Comparison of ENCODE assay signal across 36 cellular contexts in the genomic region with DNA sequence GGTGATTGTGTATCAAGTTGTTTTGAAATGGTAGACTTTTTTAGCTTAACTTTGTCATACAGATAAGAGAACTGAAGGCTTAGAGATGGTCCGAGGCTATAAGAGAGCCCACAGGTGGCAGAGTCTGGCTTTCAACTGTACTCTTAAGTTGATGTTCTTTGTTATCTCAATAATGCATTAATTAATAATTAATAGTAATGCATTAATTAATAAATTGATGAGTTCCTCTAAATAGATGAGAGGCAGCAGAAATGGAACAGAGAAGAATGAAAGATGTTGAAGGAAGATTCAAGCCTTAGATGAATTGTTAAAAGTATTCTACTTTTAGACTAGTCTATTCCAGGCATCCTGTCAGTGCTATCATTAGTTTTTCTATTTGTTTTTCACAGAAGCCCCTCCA. TPM values are rescaled to one million over a fixed set of nuclear protein-coding genes. Genes with fewer than 3 reads are reported as not detected.
DNase-seq lines count a peak whose midpoint lies in the region; ATAC-seq, FAIRE-seq and TF ChIP-seq lines count a peak whose summit lies in the region.
"Had no signal": no experiment of that assay in that cellular context is flagged by ENCODE, and none has a peak within 500 bp of the region (broad histone marks: within the 10 kb centered on the region; RNA-seq: fewer than 3 reads in every experiment).

No MANE protein-coding gene starts in this region.

- H3K4me3 Mint-ChIP-seq in activated CD8-positive, alpha-beta T cell treated with anti-CD3 and anti-CD28 coated beads for 36 hours = no peak overlapping the region
- H3K4me3 Mint-ChIP-seq in activated CD8-positive, alpha-beta T cell treated with anti-CD3 and anti-CD28 coated beads, Interleukin-2, amount 10 ng/mL, durations not matched to agents 7 days and 5 days = no peak overlapping the region
- H3K4me3 Mint-ChIP-seq in CD8-positive, alpha-beta T cell = no peak overlapping the region
- H3K4me3 Mint-ChIP-seq in T-helper 17 cell = no peak overlapping the region
- H3K4me3 Mint-ChIP-seq: B cell; CD14-positive monocyte; CD4-positive, alpha-beta memory T cell; CD4-positive, alpha-beta T cell; CD4-positive, CD25-positive, alpha-beta regulatory T cell; CD8-positive, alpha-beta memory T cell had no signal

- H3K4me1 Mint-ChIP-seq in activated CD8-positive, alpha-beta T cell treated with anti-CD3 and anti-CD28 coated beads for 36 hours (ENCODE audit: low read depth) = peaks cover 3% of the 10 kb centered on the region
- H3K4me1 Mint-ChIP-seq in activated CD8-positive, alpha-beta T cell treated with anti-CD3 and anti-CD28 coated beads, Interleukin-2, amount 10 ng/mL, durations not matched to agents 7 days and 5 days (ENCODE audit: low read depth) = no peaks in the 10 kb centered on the region
- H3K4me1 Mint-ChIP-seq in CD8-positive, alpha-beta T cell (ENCODE audit: low read depth) = no peaks in the 10 kb centered on the region
- peaks cover 10% of the 10 kb centered on the region for H3K4me1 Mint-ChIP-seq in T-helper 17 cell
- H3K4me1 Mint-ChIP-seq: B cell, CD14-positive monocyte had no signal

- H3K4me1 ChIP-seq in CD8-positive, alpha-beta T cell (ENCODE audit: insufficient read depth, low read length) = no peaks in the 10 kb centered on the region
- H3K4me1 ChIP-seq in K562 (replicated peaks in 1 of 2; ENCODE audit: control insufficient read depth in 2 of 2, insufficient read depth in 2 of 2, low read length in 2 of 2) = no peaks in the 10 kb centered on the region; a peak in 1 of 5 replicates
- H3K4me1 ChIP-seq: A549; BLaER1; BLaER1 treated with 17β-estradiol and CSF1 and Interleukin-3, amounts not matched to agents 10 nM and 100 nM; Caco-2 had no signal

- peaks cover 3% of the 10 kb centered on the region for H3K9me1 ChIP-seq in K562 (ENCODE audit: control insufficient read depth, insufficient read depth, low read length)

- ATAC-seq in activated CD8-positive, alpha-beta T cell treated with anti-CD3 and anti-CD28 coated beads for 36 hours = no peak
- no peak for ATAC-seq in activated CD8-positive, alpha-beta T cell treated with anti-CD3 and anti-CD28 coated beads, Interleukin-2, amount 10 ng/mL, durations not matched to agents 7 days and 5 days
- ATAC-seq in CD8-positive, alpha-beta T cell = no peak
- ATAC-seq in T-helper 17 cell (no peak), K562 (no peak)
- ATAC-seq: A549 had no signal

- H3K9me3 Mint-ChIP-seq in activated CD8-positive, alpha-beta T cell treated with anti-CD3 and anti-CD28 coated beads for 36 hours = no peaks in the 10 kb centered on the region
- H3K9me3 Mint-ChIP-seq in activated CD8-positive, alpha-beta T cell treated with anti-CD3 and anti-CD28 coated beads, Interleukin-2, amount 10 ng/mL, durations not matched to agents 7 days and 5 days (ENCODE audit: insufficient read depth) = no peaks in the 10 kb centered on the region
- H3K9me3 Mint-ChIP-seq in CD8-positive, alpha-beta T cell = no peaks in the 10 kb centered on the region
- H3K9me3 Mint-ChIP-seq: CD14-positive monocyte; CD4-positive, alpha-beta memory T cell; CD4-positive, alpha-beta T cell; CD4-positive, CD25-positive, alpha-beta regulatory T cell; CD8-positive, alpha-beta memory T cell had no signal

- WGBS in K562 (ENCODE audit: insufficient coverage, low coverage, missing lambda C conversion rate) = 43% methylated on average over 1 of the region's 1 CpG

- no TSS peak for BruUV-seq in K562 (replicated peaks; lab: Mats Ljungman, UMichigan)

- no peak overlapping the region for H3K4me2 ChIP-seq in K562 (ENCODE audit: insufficient read depth, low read length)
- H3K4me2 ChIP-seq: A549; BLaER1; BLaER1 treated with 17β-estradiol and CSF1 and Interleukin-3, amounts not matched to agents 10 nM and 100 nM had no signal

- H3K36me3 Mint-ChIP-seq in activated CD8-positive, alpha-beta T cell treated with anti-CD3 and anti-CD28 coated beads for 36 hours (ENCODE audit: low read depth) = peaks cover 25% of the 10 kb centered on the region
- H3K36me3 Mint-ChIP-seq in activated CD8-positive, alpha-beta T cell treated with anti-CD3 and anti-CD28 coated beads, Interleukin-2, amount 10 ng/mL, durations not matched to agents 7 days and 5 days (ENCODE audit: low read depth) = peaks cover 20% of the 10 kb centered on the region
- H3K36me3 Mint-ChIP-seq in CD8-positive, alpha-beta T cell = peaks cover 56% of the 10 kb centered on the region
- H3K36me3 Mint-ChIP-seq in T-helper 17 cell (ENCODE audit: low read depth) = peaks cover 9% of the 10 kb centered on the region

- no peak overlapping the region for H3K27ac ChIP-seq in CD8-positive, alpha-beta T cell (ENCODE audit: low read depth, low read length)
- H3K27ac ChIP-seq in K562 (ENCODE audit: extremely low read depth, low read depth, low read length) = no peak overlapping the region
- no peak overlapping the region for H3K27ac ChIP-seq in caudate nucleus (ENCODE audit: low read depth, low read length)
- H3K27ac ChIP-seq: 22Rv1; A549; BLaER1; BLaER1 treated with 17β-estradiol and CSF1 and Interleukin-3, amounts not matched to agents 10 nM and 100 nM; C4-2B had no signal

- H3K79me2 ChIP-seq in K562 (ENCODE audit: control insufficient read depth, insufficient read depth, low read length) = no peaks in the 10 kb centered on the region

- no peak for TF ChIP-seq EP300 in K562 (IDR thresholded peaks at IDR 0.05; ENCODE audit: low read length)

- H3K36me3 ChIP-seq in CD8-positive, alpha-beta T cell (ENCODE audit: insufficient read depth, low read length) = peaks cover 9% of the 10 kb centered on the region
- peaks cover 38% of the 10 kb centered on the region for H3K36me3 ChIP-seq in K562 (ENCODE audit: control insufficient read depth, insufficient read depth, low read length)

- DNase-seq in activated CD8-positive, alpha-beta T cell treated with anti-CD3 and anti-CD28 coated beads for 36 hours = no peak
- DNase-seq in activated CD8-positive, alpha-beta T cell treated with anti-CD3 and anti-CD28 coated beads, Interleukin-2, amount 10 ng/mL, durations not matched to agents 7 days and 5 days = no peak
- no peak for DNase-seq in CD8-positive, alpha-beta T cell
- DNase-seq in T-helper 17 cell = no peak
- DNase-seq in K562 (ENCODE audit: extremely low read depth in 1 of 4, low spot score in 3 of 4) = no peak
- no peak for DNase-seq in caudate nucleus (lab: John Stamatoyannopoulos, UW)
- no peak for DNase-seq in NCI-H187 (lab: John Stamatoyannopoulos, UW)
- DNase-seq in DMS53 treated with DMSO at 0.1 percent for 48 hours (lab: John Stamatoyannopoulos, UW; ENCODE audit: unreplicated experiment) = no peak
- DNase-seq: 8988T; ACHN; AML-193; BE2C; C1 segment of cervical spinal cord; Caco-2; Calu3; CD4-positive, alpha-beta memory T cell; CD4-positive, alpha-beta T cell; CD4-positive, CD25-positive, alpha-beta regulatory T cell; CD8-positive, alpha-beta memory T cell; COR-L47; DMS 273 treated with DMSO at 0.1 percent for 48 hours; DMS153; DMS53; DMS79; DMS79 treated with DMSO at 0.1 percent for 48 hours; DND-41; EL had no signal

- H3K27me3 Mint-ChIP-seq in activated CD8-positive, alpha-beta T cell treated with anti-CD3 and anti-CD28 coated beads for 36 hours = no peaks in the 10 kb centered on the region
- H3K27me3 Mint-ChIP-seq in activated CD8-positive, alpha-beta T cell treated with anti-CD3 and anti-CD28 coated beads, Interleukin-2, amount 10 ng/mL, durations not matched to agents 7 days and 5 days (ENCODE audit: low read depth) = no peaks in the 10 kb centered on the region
- no peaks in the 10 kb centered on the region for H3K27me3 Mint-ChIP-seq in CD8-positive, alpha-beta T cell (ENCODE audit: low read depth)
- no peaks in the 10 kb centered on the region for H3K27me3 Mint-ChIP-seq in T-helper 17 cell
- H3K27me3 Mint-ChIP-seq: B cell; CD4-positive, alpha-beta memory T cell; CD4-positive, alpha-beta T cell; CD4-positive, CD25-positive, alpha-beta regulatory T cell; CD8-positive, alpha-beta memory T cell had no signal

- peak overlapping the region; percentile 38 for H3K27ac Mint-ChIP-seq in activated CD8-positive, alpha-beta T cell treated with anti-CD3 and anti-CD28 coated beads for 36 hours
- H3K27ac Mint-ChIP-seq in activated CD8-positive, alpha-beta T cell treated with anti-CD3 and anti-CD28 coated beads, Interleukin-2, amount 10 ng/mL, durations not matched to agents 7 days and 5 days = no peak overlapping the region
- H3K27ac Mint-ChIP-seq in CD8-positive, alpha-beta T cell = peak overlapping the region; percentile 37
- peak overlapping the region; percentile 51 for H3K27ac Mint-ChIP-seq in T-helper 17 cell
- H3K27ac Mint-ChIP-seq: B cell; CD14-positive monocyte; CD4-positive, alpha-beta T cell had no signal

- no peaks in the 10 kb centered on the region for H4K20me1 ChIP-seq in K562 (replicated peaks; ENCODE audit: control insufficient read depth, insufficient read depth, low read length)
- H4K20me1 ChIP-seq: BLaER1; BLaER1 treated with 17β-estradiol and CSF1 and Interleukin-3, amounts not matched to agents 10 nM and 100 nM had no signal

- TF ChIP-seq RAD21 in K562 (CRISPR knock-in tag; conservative IDR thresholded peaks at IDR 0.05 in 1 of 2, IDR thresholded peaks at IDR 0.05 in 1 of 2) = no peak

- TF ChIP-seq CTCF in activated CD8-positive, alpha-beta T cell treated with anti-CD3 and anti-CD28 coated beads for 36 hours (IDR thresholded peaks at IDR 0.05) = no peak
- no peak for TF ChIP-seq CTCF in CD8-positive, alpha-beta T cell (IDR thresholded peaks at IDR 0.05)
- TF ChIP-seq CTCF in K562 (IDR thresholded peaks at IDR 0.05 in 2 of 3, conservative IDR thresholded peaks at IDR 0.05 in 1 of 3; ENCODE audit: insufficient read depth in 2 of 3, low read depth in 1 of 3, low read length in 3 of 3) = no peak

- in situ Hi-C loops in K562 (cut with MboI) = no loop called here

- TF ChIP-seq POLR2A in K562 (conservative IDR thresholded peaks at IDR 0.05) = no peak

- CTCF ChIA-PET in activated CD8-positive, alpha-beta T cell treated with anti-CD3 and anti-CD28 coated beads for 36 hours (lab: Charles Lee) = interaction anchor here (1.4 kb wide), 1 partner anchor 22 kb away, joined by 4 read pairs; no protein-coding TSS in a partner anchor
- CTCF ChIA-PET in activated CD8-positive, alpha-beta T cell treated with anti-CD3 and anti-CD28 coated beads, Interleukin-2, amount 10 ng/mL, durations not matched to agents 7 days and 5 days (lab: Charles Lee) = interaction anchor here (0.6 to 1.7 kb wide), 2 partner anchors 69 to 91 kb away, joined by 3 to 5 read pairs; no protein-coding TSS in a partner anchor
- CTCF ChIA-PET in CD8-positive, alpha-beta T cell (lab: Charles Lee) = no interaction called here
- CTCF ChIA-PET in K562 (lab: Yijun Ruan, JAX; ENCODE audit: low intra/inter-chr PET ratio) = no interaction called here

- H3K9ac ChIP-seq in K562 (ENCODE audit: insufficient read depth in 1 of 2, low read depth in 2 of 2, low read length in 2 of 2) = no peak overlapping the region
- H3K9ac ChIP-seq: BLaER1; BLaER1 treated with 17β-estradiol and CSF1 and Interleukin-3, amounts not matched to agents 10 nM and 100 nM had no signal

- intact Hi-C loops in activated CD8-positive, alpha-beta T cell treated with anti-CD3 and anti-CD28 coated beads for 36 hours (cut with micrococcal nuclease) = no loop called here
- intact Hi-C loops in CD8-positive, alpha-beta T cell (cut with DNase I, micrococcal nuclease) = loop anchor here in 1 of 2 experiments (2.0 kb wide), 1 partner anchor 22 kb away; a partner anchor contains a TSS
- intact Hi-C loops in K562 (cut with micrococcal nuclease) = no loop called here

- POLR2A ChIA-PET in activated CD8-positive, alpha-beta T cell treated with anti-CD3 and anti-CD28 coated beads for 36 hours (lab: Charles Lee) = no interaction called here
- POLR2A ChIA-PET in activated CD8-positive, alpha-beta T cell treated with anti-CD3 and anti-CD28 coated beads, Interleukin-2, amount 10 ng/mL, durations not matched to agents 7 days and 5 days (lab: Charles Lee) = no interaction called here
- POLR2A ChIA-PET in CD8-positive, alpha-beta T cell (lab: Charles Lee) = no interaction called here
- POLR2A ChIA-PET in K562 (lab: Yijun Ruan, JAX) = no interaction called here

- no peaks in the 10 kb centered on the region for H3K9me3 ChIP-seq in CD8-positive, alpha-beta T cell (ENCODE audit: low read length)
- H3K9me3 ChIP-seq in T-helper 17 cell (ENCODE audit: control insufficient read depth, low read length, poor library complexity, severe bottlenecking) = no peaks in the 10 kb centered on the region
- H3K9me3 ChIP-seq in K562 (replicated peaks; ENCODE audit: control insufficient read depth, insufficient read depth, low read depth, low read length) = no peaks in the 10 kb centered on the region
- H3K9me3 ChIP-seq: A549; BE2C; BLaER1; BLaER1 treated with 17β-estradiol and CSF1 and Interleukin-3, amounts not matched to agents 10 nM and 100 nM; Caco-2 had no signal

- no peak overlapping the region for H2AFZ ChIP-seq in K562 (ENCODE audit: low read depth, low read length)

- H3K4me3 ChIP-seq in CD8-positive, alpha-beta T cell (ENCODE audit: low read depth, low read length) = no peak overlapping the region
- no peak overlapping the region for H3K4me3 ChIP-seq in K562
- H3K4me3 ChIP-seq: A549; BLaER1; BLaER1 treated with 17β-estradiol and CSF1 and Interleukin-3, amounts not matched to agents 10 nM and 100 nM had no signal

- FAIRE-seq in K562 (lab: Jason Lieb, UNC) = no peak
- FAIRE-seq: A204.1, A549, D721Med had no signal

- no peaks in the 10 kb centered on the region for H3K27me3 ChIP-seq in CD8-positive, alpha-beta T cell (ENCODE audit: insufficient read depth, low read length)
- H3K27me3 ChIP-seq in K562 (ENCODE audit: control insufficient read depth in 2 of 2, insufficient read depth in 2 of 2, low read length in 2 of 2) = no peaks in the 10 kb centered on the region
- H3K27me3 ChIP-seq: BE2C; BLaER1; BLaER1 treated with 17β-estradiol and CSF1 and Interleukin-3, amounts not matched to agents 10 nM and 100 nM had no signal

RNA-seq across cellular contexts. Expression of a gene that starts 22.4 kb away (rescaled TPM):
- total RNA-seq in activated CD8-positive, alpha-beta T cell treated with anti-CD3 and anti-CD28 coated beads for 36 hours = 10 to 100 TPM; 11.9 to 12.3 TPM
- total RNA-seq in activated CD8-positive, alpha-beta T cell treated with anti-CD3 and anti-CD28 coated beads, Interleukin-2, amount 10 ng/mL, durations not matched to agents 7 days and 5 days = 10 to 100 TPM; 10.9 to 11.0 TPM
- 1 to 10 TPM; 4.9 to 6.4 TPM for total RNA-seq in CD8-positive, alpha-beta T cell
- total RNA-seq in T-helper 17 cell = 1 to 10 TPM; 6.2 to 9.7 TPM
- total RNA-seq in K562 (2011; cell fraction: chromatin; rRNA removed; ENCODE audit: low replicate concordance) = 22.8 and 27.0 TPM in 2 replicates
- total RNA-seq in K562 (2011; cell fraction: nucleolus; rRNA removed) = 32.6 and 33.2 TPM in 2 replicates
- total RNA-seq in K562 (2011; cell fraction: nucleoplasm; rRNA removed) = 35.9 and 47.6 TPM in 2 replicates
- total RNA-seq in K562 (2014; rRNA removed) = 15.9 and 17.7 TPM in 2 replicates
- 19.1 and 20.3 TPM in 2 replicates for total RNA-seq in K562 (2014; rRNA removed; fragmentation: Illumina TruSeq; extraction: Trizol)
- total RNA-seq in K562 (2015; rRNA removed; fragmentation: Illumina TruSeq; extraction: Trizol) = 19.9 and 20.8 TPM in 2 replicates
- total RNA-seq in K562 (2021) = 13.0 and 14.7 TPM in 2 replicates
- polyA plus RNA-seq in K562 (2011; rRNA removed) = 16.0 and 19.1 TPM in 2 replicates
- polyA plus RNA-seq in K562 (2011; cell fraction: cytosol; rRNA removed) = 8.9 and 9.7 TPM in 2 replicates
- 10.7 and 13.8 TPM in 2 replicates for polyA plus RNA-seq in K562 (2011; cell fraction: nucleus; rRNA removed)
- 13.4 and 17.1 TPM in 2 replicates for polyA plus RNA-seq in K562 (2012)
- 16.8 and 20.5 TPM in 2 replicates for polyA plus RNA-seq in K562 (2014; fragmentation: Illumina TruSeq; extraction: Trizol)
- polyA plus RNA-seq in K562 (2014; fragmentation: Nextera tagmentation; extraction: Ambion mirVana) = 10 to 100 TPM in 1 of 2 experiments, 1 to 10 TPM in 1; 8.5 to 16.3 TPM
- polyA plus RNA-seq in K562 (2014; rRNA removed) = 18.0 and 23.0 TPM in 2 replicates
- polyA minus RNA-seq in K562 (2011; rRNA and poly(A)+ RNA removed) = 17.1 and 21.0 TPM in 2 replicates
- polyA minus RNA-seq in K562 (2011; cell fraction: cytosol; rRNA and poly(A)+ RNA removed) = 6.8 and 10.7 TPM in 2 replicates
- 24.6 and 26.3 TPM in 2 replicates for polyA minus RNA-seq in K562 (2011; cell fraction: nucleus; rRNA and poly(A)+ RNA removed)

RNA-seq across cellular contexts. Expression of a gene that starts 53.8 kb away (rescaled TPM):
- 10 to 100 TPM; 21.2 to 21.7 TPM for total RNA-seq in activated CD8-positive, alpha-beta T cell treated with anti-CD3 and anti-CD28 coated beads for 36 hours
- total RNA-seq in activated CD8-positive, alpha-beta T cell treated with anti-CD3 and anti-CD28 coated beads, Interleukin-2, amount 10 ng/mL, durations not matched to agents 7 days and 5 days = 10 to 100 TPM; 30.2 to 32.2 TPM
- total RNA-seq in CD8-positive, alpha-beta T cell = 10 to 100 TPM; 38.8 to 42.4 TPM
- 10 to 100 TPM; 27.7 to 40.7 TPM for total RNA-seq in T-helper 17 cell
- 35.2 and 71.1 TPM in 2 replicates for total RNA-seq in K562 (2011; cell fraction: chromatin; rRNA removed; ENCODE audit: low replicate concordance)
- total RNA-seq in K562 (2011; cell fraction: nucleolus; rRNA removed) = 36.2 and 41.8 TPM in 2 replicates
- 54.8 and 73.6 TPM in 2 replicates for total RNA-seq in K562 (2011; cell fraction: nucleoplasm; rRNA removed)
- total RNA-seq in K562 (2014; rRNA removed) = 26.0 and 33.6 TPM in 2 replicates
- 81.0 and 99.3 TPM in 2 replicates for total RNA-seq in K562 (2014; rRNA removed; fragmentation: Illumina TruSeq; extraction: Trizol)
- total RNA-seq in K562 (2015; rRNA removed; fragmentation: Illumina TruSeq; extraction: Trizol) = 60.8 and 73.9 TPM in 2 replicates
- 55.8 and 59.4 TPM in 2 replicates for total RNA-seq in K562 (2021)
- polyA plus RNA-seq in K562 (2011; rRNA removed) = 67.3 and 83.7 TPM in 2 replicates
- polyA plus RNA-seq in K562 (2011; cell fraction: cytosol; rRNA removed) = 11.5 and 32.5 TPM in 2 replicates
- polyA plus RNA-seq in K562 (2011; cell fraction: nucleus; rRNA removed) = 13.2 and 28.9 TPM in 2 replicates
- 44.3 and 122 TPM in 2 replicates for polyA plus RNA-seq in K562 (2012)
- 64.0 and 85.1 TPM in 2 replicates for polyA plus RNA-seq in K562 (2014; fragmentation: Illumina TruSeq; extraction: Trizol)
- 100 to 1,000 TPM; 106 to 108 TPM for polyA plus RNA-seq in K562 (2014; fragmentation: Nextera tagmentation; extraction: Ambion mirVana)
- polyA plus RNA-seq in K562 (2014; rRNA removed) = 43.2 and 52.0 TPM in 2 replicates
- polyA minus RNA-seq in K562 (2011; rRNA and poly(A)+ RNA removed) = 93.5 and 98.2 TPM in 2 replicates
- 14.4 and 21.4 TPM in 2 replicates for polyA minus RNA-seq in K562 (2011; cell fraction: cytosol; rRNA and poly(A)+ RNA removed)
- 10.2 and 25.2 TPM in 2 replicates for polyA minus RNA-seq in K562 (2011; cell fraction: nucleus; rRNA and poly(A)+ RNA removed)

Comparison
In these comparisons a context has a peak if more than half of its experiments do, and no peak if none do; other contexts are left out.
1. CTCF ChIA-PET loops: an anchor here in activated CD8-positive, alpha-beta T cell treated with anti-CD3 and anti-CD28 coated beads for 36 hours (1.4 kb wide) and activated CD8-positive, alpha-beta T cell treated with anti-CD3 and anti-CD28 coated beads, Interleukin-2, amount 10 ng/mL, durations not matched to agents 7 days and 5 days (0.6 to 1.7 kb wide); none called in CD8-positive, alpha-beta T cell and K562.